8 cellular contexts compared by ENCODE assay signal in the genomic region with DNA sequence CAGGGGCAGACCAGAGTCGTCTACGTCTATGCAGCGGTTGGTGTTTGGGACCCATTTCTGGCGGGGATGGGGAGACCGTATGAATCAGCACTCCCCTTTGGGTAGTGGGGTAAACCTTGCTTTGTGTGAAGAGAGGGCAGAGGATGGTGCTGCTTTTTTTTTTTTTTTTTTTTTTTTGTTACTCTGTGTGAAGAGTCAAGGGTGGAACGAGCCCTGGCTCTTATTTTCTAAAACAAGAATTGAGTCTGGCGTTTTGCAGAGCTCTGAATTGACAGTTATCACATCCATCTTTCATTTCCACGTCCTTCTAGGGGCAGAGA. TPM values are rescaled to one million over a fixed set of nuclear protein-coding genes. Genes with fewer than 3 reads are reported as not detected.
A peak's percentile ranks its signal among the peaks of the same experiment; 100 is the strongest.
DNase-seq lines count a peak whose midpoint lies in the region; ATAC-seq and TF ChIP-seq lines count a peak whose summit lies in the region.

No MANE protein-coding gene starts in this region.

- WGBS in thymus = 1% methylated on average over 8 of the region's 8 CpGs

- no peaks in the 10 kb centered on the region for H3K9me3 ChIP-seq in adipocyte (ENCODE audit: control insufficient read depth, low read length)
- no peaks in the 10 kb centered on the region for H3K9me3 ChIP-seq in left lung
- H3K9me3 ChIP-seq in thymus (ENCODE audit: control insufficient read depth) = no peaks in the 10 kb centered on the region

- H3K27me3 ChIP-seq in adipocyte (replicated peaks; ENCODE audit: control insufficient read depth, insufficient read depth, low read length) (no peaks in the 10 kb centered on the region), left lung (no peaks in the 10 kb centered on the region), thymus (ENCODE audit: control insufficient read depth, insufficient read depth) (no peaks in the 10 kb centered on the region)

- TF ChIP-seq CTCF in AG09309 (IDR thresholded peaks at IDR 0.05; ENCODE audit: control insufficient read depth, insufficient read depth, low read depth, low read length, missing control alignments) = no peak
- TF ChIP-seq CTCF in left lung (IDR thresholded peaks at IDR 0.05) = no peak

- H3K27ac ChIP-seq in left lung (peak overlapping the region; percentile 97 to 99), thymus (ENCODE audit: low read depth) (no peak overlapping the region)

- DNase-seq in AG09309 (ENCODE audit: low read depth) (no peak), adipocyte (ENCODE audit: low read depth) (peak; percentile 44), left lung (peak in 1 of 2 donors; percentile 40), NCI-H1436 treated with DMSO at 0.1 percent for 48 hours (lab: John Stamatoyannopoulos, UW) (no peak), hypothalamus (lab: John Stamatoyannopoulos, UW) (no peak), H4 (ENCODE audit: low spot score) (no peak)
- peak; percentile 17 for DNase-seq in Jurkat, Clone E6-1 (ENCODE audit: low read depth, low spot score)

- H3K4me1 ChIP-seq in adipocyte (ENCODE audit: control insufficient read depth, insufficient read depth, low read length) = peaks cover 44% of the 10 kb centered on the region
- peaks cover 10 to 47% of the 10 kb centered on the region in 2 donors for H3K4me1 ChIP-seq in left lung
- peaks cover 10% of the 10 kb centered on the region for H3K4me1 ChIP-seq in thymus (ENCODE audit: control insufficient read depth, insufficient read depth, low read length)

- peak overlapping the region; percentile 91 for H3K9ac ChIP-seq in adipocyte (ENCODE audit: low read length)

- H3K4me3 ChIP-seq in AG09309 (ENCODE audit: control insufficient read depth, low read depth, low read length) = peak overlapping the region; percentile 96
- peak overlapping the region; percentile 74 for H3K4me3 ChIP-seq in Jurkat, Clone E6-1 (ENCODE audit: low read length)
- H3K4me3 ChIP-seq in adipocyte (ENCODE audit: low read length) = peak overlapping the region; percentile 93
- H3K4me3 ChIP-seq in left lung = peak overlapping the region; percentile 77 to 96
- H3K4me3 ChIP-seq in thymus (ENCODE audit: low read length) = peak overlapping the region; percentile 75

- intact Hi-C loops in left lung (cut with DNase I) = no loop called here

- no peaks in the 10 kb centered on the region for H3K36me3 ChIP-seq in adipocyte (ENCODE audit: control insufficient read depth, insufficient read depth, low read length, severe bottlenecking)
- H3K36me3 ChIP-seq in left lung = no peaks in the 10 kb centered on the region
- no peaks in the 10 kb centered on the region for H3K36me3 ChIP-seq in thymus (ENCODE audit: control insufficient read depth, insufficient read depth)

- no peak for ATAC-seq in left lung

RNA-seq across cellular contexts. Expression of gene SLAIN2, which starts 1.2 kb away (rescaled TPM):
- 59.6 TPM for polyA plus RNA-seq in Jurkat, Clone E6-1 (2012; ENCODE audit: insufficient read depth, insufficient read length)
- total RNA-seq in left lung = 10 to 100 TPM; 82.1 to 87.0 TPM
- 21.2 TPM for polyA plus RNA-seq in thymus
- 36.3 and 72.3 TPM in 2 replicates for total RNA-seq in H4 (2014; rRNA removed; shearing (Covaris generic))

Comparison
In these comparisons a context has a peak if more than half of its experiments do, and no peak if none do; other contexts are left out.
1. DNase-seq: peak in Jurkat, Clone E6-1 (single experiment) and adipocyte (single experiment); none in AG09309 (single experiment), NCI-H1436 treated with DMSO at 0.1 percent for 48 hours (single experiment), hypothalamus (0 of 51) and H4 (single experiment).
2. Peak in every context shown above with its lines, with median percentiles within 50 percentile points of each other: H3K4me3 ChIP-seq.